21 cellular contexts compared by ENCODE assay signal in the genomic region with DNA sequence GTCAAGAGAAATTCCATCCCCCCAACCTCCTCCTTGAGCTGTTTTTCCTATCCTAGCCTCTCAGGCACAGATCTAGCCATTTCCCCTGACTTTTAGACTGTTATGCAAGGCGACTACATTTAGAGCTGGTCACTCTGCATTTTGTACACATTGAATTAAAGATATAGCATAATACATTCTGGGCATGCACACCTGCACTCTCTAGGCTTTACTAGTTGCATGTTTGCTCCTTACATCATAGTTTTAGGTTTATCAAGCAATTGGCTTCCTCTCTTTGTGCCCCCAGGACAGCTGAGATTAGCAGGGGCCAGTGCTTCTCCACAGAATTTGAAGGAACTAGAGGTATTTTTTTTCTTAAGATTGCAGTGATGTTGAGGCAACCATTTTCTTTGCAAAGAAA. TPM values are rescaled to one million over a fixed set of nuclear protein-coding genes. Genes with fewer than 3 reads are reported as not detected.
"Had no signal": no experiment of that assay in that cellular context is flagged by ENCODE, and none has a peak within 500 bp of the region (broad histone marks: within the 10 kb centered on the region; RNA-seq: fewer than 3 reads in every experiment).

No MANE protein-coding gene starts in this region.

- DNase-seq: MG63, NCI-H1092, NCI-H1105 treated with DMSO at 0.1 percent for 48 hours, NCI-H1417 treated with DMSO at 0.1 percent for 48 hours, NCI-H146, NCI-H187, NCI-H2029, NCI-H2081 treated with DMSO at 0.1 percent for 48 hours, NCI-H2171, NCI-H226, NCI-H446, NCI-H510A, NCI-H524 treated with DMSO at 0.1 percent for 48 hours, NCI-H774, SHP77, SK-N-SH, T-helper 1 cell had no signal

- H3K4me3 ChIP-seq: MG63 had no signal

- H3K9me3 ChIP-seq: SK-N-SH had no signal

- H3K27ac ChIP-seq: HL-60, KMS-11, RWPE1 had no signal

- H3K27me3 ChIP-seq: MG63 had no signal

- H3K9ac ChIP-seq: KMS-11, SK-N-SH had no signal

- H3K4me2 ChIP-seq: SK-N-SH had no signal

RNA-seq across cellular contexts. Expression of a gene that starts 19.5 kb away (rescaled TPM):
- total RNA-seq: HT-29 had no signal
